Comparison of ENCODE assay signal across 8 cellular contexts in genomic region chr1:178768423-178768822, GRCh38. TPM values are rescaled to one million over a fixed set of nuclear protein-coding genes. Genes with fewer than 3 reads are reported as not detected.
A peak's percentile ranks its signal among the peaks of the same experiment; 100 is the strongest.
DNase-seq lines count a peak whose midpoint lies in the region; ATAC-seq and TF ChIP-seq lines count a peak whose summit lies in the region.

No MANE protein-coding gene starts in this region.

- no peaks in the 10 kb centered on the region for H4K20me1 ChIP-seq in hepatocyte (ENCODE audit: insufficient read depth, poor library complexity, severe bottlenecking)

- H3K4me3 Mint-ChIP-seq in activated T-helper 1 cell treated with anti-CD3 and anti-CD28 coated beads, Interleukin-12 subunit alpha, Interleukin-12 subunit beta, Interleukin-2, Interleukin-4 antibody, amounts not matched to agents 30 ng/mL and 10 ng/mL and 1 ng/mL, durations not matched to agents 14 hours and 24 hours and 36 hours, result no peak overlapping the region

- H3K27me3 Mint-ChIP-seq in activated T-helper 1 cell treated with anti-CD3 and anti-CD28 coated beads, Interleukin-12 subunit alpha, Interleukin-12 subunit beta, Interleukin-2, Interleukin-4 antibody, amounts not matched to agents 30 ng/mL and 10 ng/mL and 1 ng/mL, durations not matched to agents 14 hours and 24 hours and 36 hours (ENCODE audit: insufficient read depth), result peaks cover 2% of the 10 kb centered on the region

- WGBS in hepatocyte (ENCODE audit: low lambda C conversion rate, missing lambda C conversion rate), result 56% methylated on average over 4 of the region's 4 CpGs

- ATAC-seq in thoracic aorta (ENCODE audit: insufficient number of reproducible peaks, low FRiP score, low read depth), result no peak

- H3K9me2 ChIP-seq in hepatocyte (replicated peaks; ENCODE audit: insufficient read depth), result no peaks in the 10 kb centered on the region

- TF ChIP-seq CTCF in GM10266 (IDR thresholded peaks at IDR 0.05; ENCODE audit: control insufficient read depth, insufficient read depth, low read depth, missing control alignments) (peak; percentile 75), hepatocyte (IDR thresholded peaks at IDR 0.05; ENCODE audit: poor library complexity) (peak; percentile 43), thoracic aorta (IDR thresholded peaks at IDR 0.05) (peak; percentile 39)

- DNase-seq in AG08396 (ENCODE audit: low spot score) (peak; percentile 16), GM10266 (ENCODE audit: extremely low spot score) (peak; percentile 23), NCI-H1105 treated with DMSO at 0.1 percent for 48 hours (lab: John Stamatoyannopoulos, UW) (peak; percentile 52), hepatocyte (ENCODE audit: low spot score) (no peak), thoracic aorta (ENCODE audit: low spot score) (no peak)
- DNase-seq in activated T-cell treated with anti-CD3 and anti-CD28 coated beads, Interleukin-2, amount 50 U/mL, for 48 hours, result peak; percentile 35 to 37
- DNase-seq in activated T-helper 1 cell treated with anti-CD3 and anti-CD28 coated beads, Interleukin-12 subunit alpha, Interleukin-12 subunit beta, Interleukin-2, Interleukin-4 antibody, amounts not matched to agents 30 ng/mL and 10 ng/mL and 1 ng/mL, durations not matched to agents 14 hours and 24 hours and 36 hours (ENCODE audit: low spot score), result no peak
- no peak for DNase-seq in stimulated activated CD4-positive, alpha-beta T cell treated with anti-CD3 and anti-CD28 coated beads, Interleukin-12 subunit alpha, Interleukin-12 subunit beta, amount 100 ng/mL, for 4 hours

- H3K27ac ChIP-seq in hepatocyte (no peak overlapping the region), thoracic aorta (no peak overlapping the region)

- H3K4me3 ChIP-seq in hepatocyte (no peak overlapping the region), thoracic aorta (no peak overlapping the region)

- no peak overlapping the region for H3K4me2 ChIP-seq in hepatocyte

- H3K36me3 ChIP-seq in hepatocyte (replicated peaks; ENCODE audit: insufficient read depth, low read depth), result no peaks in the 10 kb centered on the region
- H3K36me3 ChIP-seq in thoracic aorta, result no peaks in the 10 kb centered on the region

- no peaks in the 10 kb centered on the region for H3K36me3 Mint-ChIP-seq in activated T-helper 1 cell treated with anti-CD3 and anti-CD28 coated beads, Interleukin-12 subunit alpha, Interleukin-12 subunit beta, Interleukin-2, Interleukin-4 antibody, amounts not matched to agents 30 ng/mL and 10 ng/mL and 1 ng/mL, durations not matched to agents 14 hours and 24 hours and 36 hours (ENCODE audit: low read depth)

- H3K27me3 ChIP-seq in hepatocyte (no peaks in the 10 kb centered on the region), thoracic aorta (replicated peaks; ENCODE audit: insufficient read depth) (no peaks in the 10 kb centered on the region)

- peaks cover 6% of the 10 kb centered on the region for H3K9me3 ChIP-seq in hepatocyte (ENCODE audit: low read depth)
- peaks cover 26% of the 10 kb centered on the region for H3K9me3 ChIP-seq in thoracic aorta

- H3K27ac Mint-ChIP-seq in activated T-helper 1 cell treated with anti-CD3 and anti-CD28 coated beads, Interleukin-12 subunit alpha, Interleukin-12 subunit beta, Interleukin-2, Interleukin-4 antibody, amounts not matched to agents 30 ng/mL and 10 ng/mL and 1 ng/mL, durations not matched to agents 14 hours and 24 hours and 36 hours, result no peak overlapping the region

- H2AFZ ChIP-seq in hepatocyte, result no peak overlapping the region

- H3K4me1 Mint-ChIP-seq in activated T-helper 1 cell treated with anti-CD3 and anti-CD28 coated beads, Interleukin-12 subunit alpha, Interleukin-12 subunit beta, Interleukin-2, Interleukin-4 antibody, amounts not matched to agents 30 ng/mL and 10 ng/mL and 1 ng/mL, durations not matched to agents 14 hours and 24 hours and 36 hours (ENCODE audit: low read depth), result no peaks in the 10 kb centered on the region

- H3K79me2 ChIP-seq in hepatocyte, result peaks cover 73% of the 10 kb centered on the region

- H3K4me1 ChIP-seq in hepatocyte (ENCODE audit: insufficient read depth) (no peaks in the 10 kb centered on the region), thoracic aorta (ENCODE audit: control insufficient read depth in 1 of 2, low read depth in 2 of 2) (no peaks in the 10 kb centered on the region)

- intact Hi-C loops in activated T-helper 1 cell treated with anti-CD3 and anti-CD28 coated beads, Interleukin-12 subunit alpha, Interleukin-12 subunit beta, Interleukin-2, Interleukin-4 antibody, amounts not matched to agents 30 ng/mL and 10 ng/mL and 1 ng/mL, durations not matched to agents 14 hours and 24 hours and 36 hours (cut with micrococcal nuclease), result loop anchor here (1.0 kb wide), 2 partner anchors 234 to 601 kb away; no protein-coding TSS in a partner anchor

- H3K9me3 Mint-ChIP-seq in activated T-helper 1 cell treated with anti-CD3 and anti-CD28 coated beads, Interleukin-12 subunit alpha, Interleukin-12 subunit beta, Interleukin-2, Interleukin-4 antibody, amounts not matched to agents 30 ng/mL and 10 ng/mL and 1 ng/mL, durations not matched to agents 14 hours and 24 hours and 36 hours, result peaks cover 25% of the 10 kb centered on the region

RNA-seq across cellular contexts. Expression of gene RALGPS2, which starts 43.4 kb away (rescaled TPM):
- total RNA-seq in hepatocyte (31.3 and 35.4 TPM in 2 replicates), thoracic aorta (1 to 10 TPM; 4.9 to 9.5 TPM)
- 9.3 and 9.5 TPM in 2 replicates for polyA plus RNA-seq in hepatocyte
- 1.6 and 2.8 TPM in 2 replicates for total RNA-seq in activated T-helper 1 cell treated with anti-CD3 and anti-CD28 coated beads, Interleukin-12 subunit alpha, Interleukin-12 subunit beta, Interleukin-2, Interleukin-4 antibody, amounts not matched to agents 30 ng/mL and 10 ng/mL and 1 ng/mL, durations not matched to agents 14 hours and 24 hours and 36 hours

Comparison
In these comparisons a context has a peak if more than half of its experiments do, and no peak if none do; other contexts are left out.
1. DNase-seq: peak in AG08396 (single experiment), GM10266 (single experiment), NCI-H1105 treated with DMSO at 0.1 percent for 48 hours (single experiment) and activated T-cell treated with anti-CD3 and anti-CD28 coated beads, Interleukin-2, amount 50 U/mL, for 48 hours (2 of 2); none in hepatocyte (single experiment), thoracic aorta (single experiment), activated T-helper 1 cell treated with anti-CD3 and anti-CD28 coated beads, Interleukin-12 subunit alpha, Interleukin-12 subunit beta, Interleukin-2, Interleukin-4 antibody, amounts not matched to agents 30 ng/mL and 10 ng/mL and 1 ng/mL, durations not matched to agents 14 hours and 24 hours and 36 hours (single experiment) and stimulated activated CD4-positive, alpha-beta T cell treated with anti-CD3 and anti-CD28 coated beads, Interleukin-12 subunit alpha, Interleukin-12 subunit beta, amount 100 ng/mL, for 4 hours (single experiment).
2. Peak in every context shown above with its lines, with median percentiles within 50 percentile points of each other: CTCF ChIP-seq.